In genomic region chr3:38334656-38335055, GRCh38 we compare ENCODE assay signal across 2 cellular contexts.
TF ChIP-seq lines count a peak whose summit lies in the region.

No MANE protein-coding gene starts in this region.

TF ChIP-seq in HEK293, 187 proteins besides CTCF, POLR2A, EP300 and RAD21:
- TF ChIP-seq ZNF654 (tag by site-specific recombination; IDR thresholded peaks at IDR 0.05; ENCODE audit: low read depth) (no peak), REST (tag by site-specific recombination; IDR thresholded peaks at IDR 0.05) (peak; percentile 53)

TF ChIP-seq in HepG2, 621 proteins besides CTCF, POLR2A, EP300 and RAD21:
- no peak for TF ChIP-seq ZSCAN29 (CRISPR knock-in tag; conservative IDR thresholded peaks at IDR 0.05)
- no peak for TF ChIP-seq MTA1 (CRISPR knock-in tag; IDR thresholded peaks at IDR 0.05; ENCODE audit: borderline replicate concordance)
- no peak for TF ChIP-seq ZBTB33 (CRISPR knock-in tag; IDR thresholded peaks at IDR 0.05)
- no peak for TF ChIP-seq ZNF20 (CRISPR knock-in tag; IDR thresholded peaks at IDR 0.05)
- no peak for TF ChIP-seq CEBPZ (IDR thresholded peaks at IDR 0.05; ENCODE audit: low read length)
- no peak for TF ChIP-seq THAP8 (CRISPR knock-in tag; IDR thresholded peaks at IDR 0.05; ENCODE audit: borderline replicate concordance)
- TF ChIP-seq FOXP4 (CRISPR knock-in tag; IDR thresholded peaks at IDR 0.05): no peak
- TF ChIP-seq GTF3A (CRISPR knock-in tag; conservative IDR thresholded peaks at IDR 0.05): no peak
- no peak for TF ChIP-seq CBFB (CRISPR knock-in tag; IDR thresholded peaks at IDR 0.05)
- no peak for TF ChIP-seq YEATS4 (CRISPR knock-in tag; IDR thresholded peaks at IDR 0.05; ENCODE audit: borderline replicate concordance)
- TF ChIP-seq ZNF710 (CRISPR knock-in tag; IDR thresholded peaks at IDR 0.05; ENCODE audit: borderline replicate concordance): no peak
- TF ChIP-seq NCOA5 (CRISPR knock-in tag; IDR thresholded peaks at IDR 0.05): no peak
- TF ChIP-seq SYNCRIP (IDR thresholded peaks at IDR 0.05; ENCODE audit: insufficient read depth, low read depth, low read length): no peak
- TF ChIP-seq ZNF10 (CRISPR knock-in tag; IDR thresholded peaks at IDR 0.05; ENCODE audit: borderline replicate concordance, low read depth): no peak
- no peak for TF ChIP-seq ISX (CRISPR knock-in tag; conservative IDR thresholded peaks at IDR 0.05)
- no peak for TF ChIP-seq ATF7-NPFF (CRISPR knock-in tag; IDR thresholded peaks at IDR 0.05; ENCODE audit: low read depth)
- no peak for TF ChIP-seq NKX3-1 (CRISPR knock-in tag; IDR thresholded peaks at IDR 0.05)
- TF ChIP-seq ZSCAN12 (CRISPR knock-in tag; IDR thresholded peaks at IDR 0.05): no peak
